In genomic region chr16:1918890-1919679, GRCh38 we compare ENCODE assay signal across 30 cellular contexts. TPM values are rescaled to one million over a fixed set of nuclear protein-coding genes. Genes with fewer than 3 reads are reported as not detected.
DNase-seq lines count a peak whose midpoint lies in the region; ATAC-seq, FAIRE-seq and TF ChIP-seq lines count a peak whose summit lies in the region.
"Had no signal": no experiment of that assay in that cellular context is flagged by ENCODE, and none has a peak within 500 bp of the region (broad histone marks: within the 10 kb centered on the region; RNA-seq: fewer than 3 reads in every experiment).

No MANE protein-coding gene starts in this region.

- H4K20me1 ChIP-seq in PC-3 (ENCODE audit: low read length): no peaks in the 10 kb centered on the region
- no peaks in the 10 kb centered on the region for H4K20me1 ChIP-seq in neural cell (ENCODE audit: insufficient read depth)

- BruUV-seq in PC-3 (replicated peaks; lab: Mats Ljungman, UMichigan): no TSS peak

- no peaks in the 10 kb centered on the region for H3K36me3 ChIP-seq in ES-I3 (ENCODE audit: insufficient read depth, low read length)
- H3K36me3 ChIP-seq in PC-3 (ENCODE audit: low read depth, low read length): no peaks in the 10 kb centered on the region
- H3K36me3 ChIP-seq in esophagus (ENCODE audit: control insufficient read depth in 2 of 2, insufficient read depth in 2 of 2, low read length in 1 of 2): no peaks in the 10 kb centered on the region
- H3K36me3 ChIP-seq in neural cell (ENCODE audit: insufficient read depth, low read length): no peaks in the 10 kb centered on the region
- H3K36me3 ChIP-seq: left lung, neutrophil, spleen had no signal

- TF ChIP-seq RAD21 in neural cell (conservative IDR thresholded peaks at IDR 0.05): no peak

- peak overlapping the region; percentile 44; the same call in 1 of the 2 replicates for H3K9ac ChIP-seq in ES-I3 (ENCODE audit: low read depth, low read length)
- no peak overlapping the region for H3K9ac ChIP-seq in PC-3 (ENCODE audit: low read length)
- no peak overlapping the region for H3K9ac ChIP-seq in neural cell (ENCODE audit: low read length)

- peaks cover 67% of the 10 kb centered on the region for H3K27me3 Mint-ChIP-seq in T-helper 2 cell treated with Interferon-gamma antibody and Interleukin-4, amounts not matched to agents 5 μg/mL and 100 μg/mL, for 36 hours (ENCODE audit: low read depth)

- H3K79me2 ChIP-seq in PC-3 (ENCODE audit: low read length) (no peaks in the 10 kb centered on the region), neural cell (replicated peaks; ENCODE audit: insufficient read depth, low read length) (no peaks in the 10 kb centered on the region)

- no peak for FAIRE-seq in GM12892 (lab: Jason Lieb, UNC)
- FAIRE-seq: colon had no signal

- no peaks in the 10 kb centered on the region for H3K4me1 Mint-ChIP-seq in T-helper 2 cell treated with Interferon-gamma antibody and Interleukin-4, amounts not matched to agents 5 μg/mL and 100 μg/mL, for 36 hours (ENCODE audit: low read depth)
- H3K4me1 Mint-ChIP-seq: activated CD8-positive, alpha-beta memory T cell treated with anti-CD3 and anti-CD28 coated beads, Interleukin-2, amount 10 ng/mL, durations not matched to agents 7 days and 5 days; activated naive CD8-positive, alpha-beta T cell treated with anti-CD3 and anti-CD28 coated beads for 36 hours had no signal

- intact Hi-C loops in PC-3 (cut with micrococcal nuclease): no loop called here

- H3K27me3 ChIP-seq in PC-3 (ENCODE audit: low read length): peaks cover 36% of the 10 kb centered on the region
- H3K27me3 ChIP-seq in esophagus (ENCODE audit: control insufficient read depth in 1 of 2, insufficient read depth in 2 of 2, low read length in 2 of 2): peaks cover 0 to 17% of the 10 kb centered on the region in 2 donors
- peaks cover 70% of the 10 kb centered on the region for H3K27me3 ChIP-seq in neural cell (ENCODE audit: insufficient read depth, low read depth, low read length)

- no peak overlapping the region for H3K4me3 Mint-ChIP-seq in T-helper 2 cell treated with Interferon-gamma antibody and Interleukin-4, amounts not matched to agents 5 μg/mL and 100 μg/mL, for 36 hours
- H3K4me3 Mint-ChIP-seq: activated CD8-positive, alpha-beta memory T cell treated with anti-CD3 and anti-CD28 coated beads, Interleukin-2, amount 10 ng/mL, durations not matched to agents 7 days and 5 days; activated naive CD8-positive, alpha-beta T cell treated with anti-CD3 and anti-CD28 coated beads for 36 hours; CD8-positive, alpha-beta T cell; stimulated activated naive CD8-positive, alpha-beta T cell treated with anti-CD3 and anti-CD28 coated beads, Interleukin-15, Interleukin-2, amounts not matched to agents 100 ng/mL and 50 ng/mL, for 24 hours had no signal

- DNase-seq in PC-3 (no peak), hypothalamus (lab: John Stamatoyannopoulos, UW) (no peak), GM12892 (ENCODE audit: insufficient read length) (no peak), NCI-H1048 (lab: John Stamatoyannopoulos, UW) (no peak)
- DNase-seq in T-helper 2 cell treated with Interferon-gamma antibody and Interleukin-4, amounts not matched to agents 5 μg/mL and 100 μg/mL, for 36 hours (ENCODE audit: low spot score): no peak
- DNase-seq: activated CD4-positive, alpha-beta T cell treated with anti-CD3 and anti-CD28 coated beads for 48 hours; activated CD8-positive, alpha-beta memory T cell treated with anti-CD3 and anti-CD28 coated beads, Interleukin-2, amount 10 ng/mL, durations not matched to agents 7 days and 5 days; activated naive CD8-positive, alpha-beta T cell treated with anti-CD3 and anti-CD28 coated beads for 36 hours; CD8-positive, alpha-beta T cell; hippocampal formation; IMR-90; left lung; mucosa of descending colon; NCI-H1436; NCI-H2171; NCI-H526 treated with DMSO at 0.1 percent for 48 hours; spleen; stimulated activated CD4-positive, alpha-beta T cell treated with anti-CD3 and anti-CD28 coated beads, Interleukin-4, amount 100 ng/mL, for 24 hours; T-helper 1 cell had no signal

- H3K4me3 ChIP-seq in PC-3 (ENCODE audit: low read length) (no peak overlapping the region), esophagus (ENCODE audit: low read depth in 1 of 2, low read length in 2 of 2) (peak overlapping the region; percentile 45 to 57), neural cell (ENCODE audit: low read length) (peak overlapping the region; percentile 57)
- H3K4me3 ChIP-seq: left lung, mucosa of descending colon had no signal

- TF ChIP-seq EP300 in neural cell (conservative IDR thresholded peaks at IDR 0.05; ENCODE audit: poor library complexity, severe bottlenecking): no peak

- TF ChIP-seq CTCF in PC-3 (conservative IDR thresholded peaks at IDR 0.05; ENCODE audit: low read depth, low read length) (no peak), neural cell (IDR thresholded peaks at IDR 0.05; ENCODE audit: poor library complexity, severe bottlenecking) (no peak)

- peaks cover 12% of the 10 kb centered on the region; the same call in 1 of the 2 replicates for H3K4me1 ChIP-seq in ES-I3 (ENCODE audit: insufficient read depth, low read length)
- peaks cover 6% of the 10 kb centered on the region; the same call in 1 of the 2 replicates for H3K4me1 ChIP-seq in PC-3 (ENCODE audit: insufficient read depth, low read length)
- H3K4me1 ChIP-seq in esophagus (ENCODE audit: control insufficient read depth in 2 of 2, insufficient read depth in 2 of 2, low read length in 1 of 2): peaks cover 17 to 33% of the 10 kb centered on the region in 2 donors

- H3K27ac ChIP-seq in PC-3 (ENCODE audit: low read length) (no peak overlapping the region), esophagus (ENCODE audit: low read depth in 2 of 2, low read length in 1 of 2) (no peak overlapping the region), neural cell (ENCODE audit: low read length) (no peak overlapping the region)
- H3K27ac ChIP-seq: left lung, neutrophil, spleen had no signal

- H2AFZ ChIP-seq in PC-3 (ENCODE audit: low read length): no peak overlapping the region
- H2AFZ ChIP-seq in neural cell (ENCODE audit: low read depth, low read length): no peak overlapping the region

- CTCF ChIA-PET in PC-3 (lab: Charles Lee): interaction anchor here (0.7 kb wide), 1 partner anchor 199 kb away, joined by 3 read pairs; no protein-coding TSS in a partner anchor

- no peaks in the 10 kb centered on the region for H3K9me3 Mint-ChIP-seq in T-helper 2 cell treated with Interferon-gamma antibody and Interleukin-4, amounts not matched to agents 5 μg/mL and 100 μg/mL, for 36 hours
- H3K9me3 Mint-ChIP-seq: activated naive CD8-positive, alpha-beta T cell treated with anti-CD3 and anti-CD28 coated beads for 36 hours; CD8-positive, alpha-beta T cell; stimulated activated naive CD8-positive, alpha-beta T cell treated with anti-CD3 and anti-CD28 coated beads, Interleukin-15, Interleukin-2, amounts not matched to agents 100 ng/mL and 50 ng/mL, for 24 hours had no signal

- H3K36me3 Mint-ChIP-seq in T-helper 2 cell treated with Interferon-gamma antibody and Interleukin-4, amounts not matched to agents 5 μg/mL and 100 μg/mL, for 36 hours (ENCODE audit: low read depth): no peaks in the 10 kb centered on the region
- H3K36me3 Mint-ChIP-seq: activated CD8-positive, alpha-beta memory T cell treated with anti-CD3 and anti-CD28 coated beads, Interleukin-2, amount 10 ng/mL, durations not matched to agents 7 days and 5 days; activated naive CD8-positive, alpha-beta T cell treated with anti-CD3 and anti-CD28 coated beads for 36 hours; CD8-positive, alpha-beta T cell had no signal

- H3K9me2 ChIP-seq in PC-3 (replicated peaks; ENCODE audit: low read length) (no peaks in the 10 kb centered on the region), neural cell (ENCODE audit: insufficient read depth, low read length) (no peaks in the 10 kb centered on the region)

- H3K27ac Mint-ChIP-seq in T-helper 2 cell treated with Interferon-gamma antibody and Interleukin-4, amounts not matched to agents 5 μg/mL and 100 μg/mL, for 36 hours: no peak overlapping the region
- H3K27ac Mint-ChIP-seq: activated CD8-positive, alpha-beta memory T cell treated with anti-CD3 and anti-CD28 coated beads, Interleukin-2, amount 10 ng/mL, durations not matched to agents 7 days and 5 days; activated naive CD8-positive, alpha-beta T cell treated with anti-CD3 and anti-CD28 coated beads for 36 hours; CD8-positive, alpha-beta T cell; stimulated activated naive CD8-positive, alpha-beta T cell treated with anti-CD3 and anti-CD28 coated beads, Interleukin-15, Interleukin-2, amounts not matched to agents 100 ng/mL and 50 ng/mL, for 24 hours had no signal

- H3K4me2 ChIP-seq in PC-3 (ENCODE audit: low read length): no peak overlapping the region
- H3K4me2 ChIP-seq in neural cell (ENCODE audit: low read length): no peak overlapping the region

- POLR2A ChIA-PET in PC-3 (lab: Charles Lee; ENCODE audit: unreplicated experiment): no interaction called here

- 24 to 27% methylated on average over 27 of the region's 27 CpGs for WGBS in esophagus, 2 donors

- no peaks in the 10 kb centered on the region for H3K9me3 ChIP-seq in ES-I3 (ENCODE audit: control insufficient read depth, insufficient read depth, low read length)
- H3K9me3 ChIP-seq in PC-3 (ENCODE audit: low read length): no peaks in the 10 kb centered on the region
- H3K9me3 ChIP-seq in esophagus (ENCODE audit: control insufficient read depth in 2 of 2, insufficient read depth in 1 of 2, low read depth in 1 of 2, low read length in 1 of 2): peaks cover 0 to 2% of the 10 kb centered on the region in 2 donors
- no peaks in the 10 kb centered on the region for H3K9me3 ChIP-seq in neural cell (ENCODE audit: low read length)
- H3K9me3 ChIP-seq: left lung, mucosa of descending colon, neutrophil, spleen had no signal

- H3F3A ChIP-seq in PC-3 (ENCODE audit: low read length, unreplicated experiment) (no peaks in the 10 kb centered on the region), neural cell (ENCODE audit: insufficient read depth, low read length, poor library complexity, severe bottlenecking) (no peaks in the 10 kb centered on the region)

- TF ChIP-seq POLR2A in GM12892 (IDR thresholded peaks at IDR 0.05; ENCODE audit: low read depth, low read length): no peak

- ATAC-seq in PC-3: peak; percentile 14; the same call in 1 of the 2 replicates
- ATAC-seq: activated CD8-positive, alpha-beta memory T cell treated with anti-CD3 and anti-CD28 coated beads, Interleukin-2, amount 10 ng/mL, durations not matched to agents 7 days and 5 days; CD8-positive, alpha-beta T cell; left lung; mucosa of descending colon; Right ventricle myocardium inferior had no signal

RNA-seq across cellular contexts. Expression of gene HS3ST6, which starts 0.9 kb away (rescaled TPM):
- total RNA-seq in PC-3 (2014; rRNA removed): not detected in 2 replicates
- polyA plus RNA-seq in esophagus (10 to 100 TPM in 1 of 2 donors, 1 to 10 TPM in 1; 8.0 to 16.3 TPM), neural cell (not detected in 2 replicates)
- not detected in 2 replicates for polyA minus RNA-seq in neural cell
- polyA plus RNA-seq in GM12892 (2012; ENCODE audit: missing spikeins): not detected
- total RNA-seq: activated CD8-positive, alpha-beta memory T cell treated with anti-CD3 and anti-CD28 coated beads, Interleukin-2, amount 10 ng/mL, durations not matched to agents 7 days and 5 days; activated naive CD8-positive, alpha-beta T cell treated with anti-CD3 and anti-CD28 coated beads for 36 hours; CD8-positive, alpha-beta T cell; Daoy; fibroblast of villous mesenchyme; IMR-90; M059J; renal cortical epithelial cell; Right ventricle myocardium inferior had no signal
- polyA plus RNA-seq: IMR-90 had no signal

RNA-seq across cellular contexts. Expression of gene MSRB1, which starts 23.9 kb away (rescaled TPM):
- 24.6 and 25.7 TPM in 2 replicates for total RNA-seq in PC-3 (2014; rRNA removed)
- polyA plus RNA-seq in esophagus (10 to 100 TPM; 25.9 to 52.7 TPM), neural cell (4.4 and 6.0 TPM in 2 replicates)
- 3.1 and 4.1 TPM in 2 replicates for polyA minus RNA-seq in neural cell
- polyA plus RNA-seq in GM12892 (2012; ENCODE audit: missing spikeins): 25.6 TPM

RNA-seq across cellular contexts. Expression of gene RPL3L, which starts 35.4 kb away (rescaled TPM):
- 1.5 TPM in 1 of 2 replicates, not detected in the other for total RNA-seq in PC-3 (2014; rRNA removed)
- polyA plus RNA-seq in esophagus: under 1 TPM; 0.06 to 0.14 TPM
- polyA plus RNA-seq in neural cell: not detected in 2 replicates
- not detected in 2 replicates for polyA minus RNA-seq in neural cell
- 0.30 TPM for polyA plus RNA-seq in GM12892 (2012; ENCODE audit: missing spikeins)
- total RNA-seq: activated naive CD8-positive, alpha-beta T cell treated with anti-CD3 and anti-CD28 coated beads for 36 hours; CD8-positive, alpha-beta T cell; Daoy; fibroblast of villous mesenchyme; IMR-90; M059J; mucosa of descending colon; renal cortical epithelial cell; spleen had no signal
- polyA plus RNA-seq: IMR-90 had no signal

RNA-seq across cellular contexts. Expression of gene NDUFB10, which starts 40.3 kb away (rescaled TPM):
- 407 and 530 TPM in 2 replicates for total RNA-seq in PC-3 (2014; rRNA removed)
- polyA plus RNA-seq in esophagus (100 to 1,000 TPM; 160 to 207 TPM), neural cell (215 and 217 TPM in 2 replicates)
- polyA minus RNA-seq in neural cell: 76.4 and 95.6 TPM in 2 replicates
- 85.8 TPM for polyA plus RNA-seq in GM12892 (2012; ENCODE audit: missing spikeins)

RNA-seq across cellular contexts. Expression of gene RPS2, which starts 45.5 kb away (rescaled TPM):
- 2,234 and 2,721 TPM in 2 replicates for total RNA-seq in PC-3 (2014; rRNA removed)
- polyA plus RNA-seq in esophagus (1,000 to 10,000 TPM; 2,871 to 3,908 TPM), neural cell (1,295 and 1,393 TPM in 2 replicates)
- polyA minus RNA-seq in neural cell: 735 and 770 TPM in 2 replicates
- polyA plus RNA-seq in GM12892 (2012; ENCODE audit: missing spikeins): 5,230 TPM
